ENCODE assay signal across 29 cellular contexts in genomic region chr11:27477831-27478230, GRCh38.
"Had no signal": no experiment of that assay in that cellular context is flagged by ENCODE, and none has a peak within 500 bp of the region (broad histone marks: within the 10 kb centered on the region; RNA-seq: fewer than 3 reads in every experiment).

No MANE protein-coding gene starts in this region.

- H2AFZ ChIP-seq: neural progenitor cell had no signal

- H3K4me3 ChIP-seq: neural progenitor cell, pancreas, prostate gland, right atrium auricular region, skin epidermis, smooth muscle cell, spleen, suprapubic skin, testis, tibial artery, transverse colon, upper lobe of right lung, uterus had no signal

- H3K4me2 ChIP-seq: neural progenitor cell, smooth muscle cell had no signal

- H3K27ac ChIP-seq: neural progenitor cell, neutrophil, pancreas, prostate gland, right atrium auricular region, skin epidermis, spleen, suprapubic skin, testis, tibial artery, transverse colon, upper lobe of right lung, uterus had no signal

- H3K36me3 ChIP-seq: neural progenitor cell, neutrophil, pancreas, prostate gland, right atrium auricular region, spleen, suprapubic skin, tibial artery, transverse colon, upper lobe of right lung, uterus had no signal

- DNase-seq: naive thymus-derived CD4-positive, alpha-beta T cell; natural killer cell; nucleus accumbens; pancreas; retina; spleen; stimulated activated CD4-positive, alpha-beta T cell treated with anti-CD3 and anti-CD28 coated beads, Interleukin-12 subunit alpha, Interleukin-12 subunit beta, amount 100 ng/mL, for 4 hours; stimulated activated CD4-positive, alpha-beta T cell treated with anti-CD3 and anti-CD28 coated beads, Interleukin-1b, Interleukin-23, amount 100 ng/mL, for 48 hours; stimulated activated CD4-positive, alpha-beta T cell treated with anti-CD3 and anti-CD28 coated beads, Interleukin-4, amount 100 ng/mL, for 1 hour; stimulated activated CD4-positive, alpha-beta T cell treated with anti-CD3 and anti-CD28 coated beads, Interleukin-4, amount 100 ng/mL, for 4 hours; stimulated activated CD8-positive, alpha-beta memory T cell treated with anti-CD3 and anti-CD28 coated beads, Interleukin-4, amount 100 ng/mL, for 48 hours; stimulated activated naive CD4-positive, alpha-beta T cell; stimulated activated naive CD8-positive, alpha-beta T cell treated with anti-CD3 and anti-CD28 coated beads, Interleukin-15, amount 100 ng/mL, for 72 hours; stimulated activated naive CD8-positive, alpha-beta T cell treated with anti-CD3 and anti-CD28 coated beads, Interleukin-15, Interleukin-2, amounts not matched to agents 100 U/mL and 50 U/mL, for 24 hours; substantia nigra; testis; tibial artery; transverse colon; upper lobe of right lung; uterus had no signal

- FAIRE-seq: pancreas had no signal

- H3K27me3 ChIP-seq: neural progenitor cell, pancreas, right atrium auricular region, suprapubic skin, testis, tibial artery, transverse colon, upper lobe of right lung, uterus had no signal

- ATAC-seq: naive thymus-derived CD4-positive, alpha-beta T cell; natural killer cell; pancreas; sciatic nerve; stimulated activated memory B cell treated with anti-CD40 and anti-IgM and Interleukin-4, amounts not matched to agents 10 μg/mL and 1 μg/mL and 100 μg/mL, for 72 hours; stimulated activated naive CD8-positive, alpha-beta T cell treated with anti-CD3 and anti-CD28 coated beads, Interleukin-15, amount 100 ng/mL, for 72 hours; stimulated activated naive CD8-positive, alpha-beta T cell treated with anti-CD3 and anti-CD28 coated beads, Interleukin-15, Interleukin-2, amounts not matched to agents 100 U/mL and 50 U/mL, for 24 hours; upper lobe of right lung had no signal

- H3K9ac ChIP-seq: neural progenitor cell had no signal

- H3K9me3 ChIP-seq: neutrophil, pancreas, prostate gland, right atrium auricular region, spleen, suprapubic skin, testis, tibial artery, transverse colon, upper lobe of right lung, uterus had no signal

- H3K4me1 ChIP-seq: prostate gland, suprapubic skin, upper lobe of right lung, uterus had no signal
